8 cellular contexts compared by ENCODE assay signal in genomic region chr14:23301969-23302289, GRCh38. TPM values are rescaled to one million over a fixed set of nuclear protein-coding genes. Genes with fewer than 3 reads are reported as not detected.
DNase-seq lines count a peak whose midpoint lies in the region; ATAC-seq, FAIRE-seq and TF ChIP-seq lines count a peak whose summit lies in the region.

No MANE protein-coding gene starts in this region.

- H4K91ac ChIP-seq in H1 (replicated peaks; ENCODE audit: insufficient read length, low read length) (peak overlapping the region; percentile 56), neuronal stem cell (ENCODE audit: low read depth, low read length, poor library complexity) (no peak overlapping the region)

- peak; percentile 12 for ATAC-seq in GM23338

- H3K27me3 Mint-ChIP-seq in GM23338 (ENCODE audit: insufficient read depth, low read depth, poor library complexity) = peaks cover 49% of the 10 kb centered on the region

- peaks cover 17% of the 10 kb centered on the region for H3K23me2 ChIP-seq in H1 (ENCODE audit: low read depth, low read length)

- TF ChIP-seq CTCF in GM23338 (conservative IDR thresholded peaks at IDR 0.05; ENCODE audit: low read depth in 2 of 2) (no peak), OCI-LY1 (IDR thresholded peaks at IDR 0.05; ENCODE audit: low read length) (no peak), H1 (IDR thresholded peaks at IDR 0.05; ENCODE audit: control extremely low read depth in 1 of 3, insufficient read depth in 1 of 3, low read depth in 1 of 3, low read length in 3 of 3) (no peak)

- H2AFZ ChIP-seq in GM23338 = peak overlapping the region; percentile 85
- peak overlapping the region; percentile 52; the same call in 1 of the 2 replicates for H2AFZ ChIP-seq in OCI-LY1 (ENCODE audit: low read length)
- H2AFZ ChIP-seq in H1 (ENCODE audit: low read length) = peak overlapping the region; percentile 47; the same call in 1 of the 2 replicates
- peak overlapping the region; percentile 97 for H2AFZ ChIP-seq in neuronal stem cell (ENCODE audit: low read length)

- H2BK120ac ChIP-seq in H1 (replicated peaks; ENCODE audit: low read depth, low read length) (no peak overlapping the region), neuronal stem cell (ENCODE audit: low read depth, low read length) (no peak overlapping the region)

- H3K4me2 ChIP-seq in GM23338 (peak overlapping the region; percentile 97), OCI-LY1 (ENCODE audit: low read length) (peak overlapping the region; percentile 94), H1 (ENCODE audit: insufficient read depth in 1 of 2, low read depth in 2 of 2, low read length in 2 of 2) (peak overlapping the region; percentile 91 to 99), neuronal stem cell (ENCODE audit: insufficient read depth, low read length, poor library complexity, severe bottlenecking) (peak overlapping the region; percentile 91)

- H3K18ac ChIP-seq in H1 (ENCODE audit: extremely low read depth, low read length) (peak overlapping the region; percentile 78), neuronal stem cell (ENCODE audit: low read length) (peak overlapping the region; percentile 94)

- peak overlapping the region; percentile 88; the same call in 1 of the 2 replicates for H3K27ac Mint-ChIP-seq in GM23338

- WGBS in H1 (ENCODE audit: extremely low coverage in 1 of 2, insufficient coverage in 1 of 2, insufficient read length in 1 of 2, insufficient replicate concordance in 2 of 2, low coverage in 1 of 2, low lambda C conversion rate in 2 of 2, missing lambda C conversion rate in 1 of 2), 2 experiments = 0% methylated on average over 20 of the region's 25 CpGs; no CpG with 5 or more reads in 1 of the 2 experiments
- WGBS in neuronal stem cell (ENCODE audit: extremely low coverage in 2 of 2, insufficient read length in 2 of 2, insufficient replicate concordance in 1 of 2), 2 donors = no CpG with 5 or more reads among the region's 25 CpGs

- no peaks in the 10 kb centered on the region for H3K79me1 ChIP-seq in H1 (ENCODE audit: low read depth, low read length)
- no peaks in the 10 kb centered on the region for H3K79me1 ChIP-seq in neuronal stem cell (ENCODE audit: low read depth, low read length)

- H3K14ac ChIP-seq in H1 (ENCODE audit: insufficient read length) (no peak overlapping the region), neuronal stem cell (ENCODE audit: low read length) (no peak overlapping the region)

- H3K9me3 Mint-ChIP-seq in GM23338 = no peaks in the 10 kb centered on the region; the same call in 2 of the 3 replicates

- H3F3A ChIP-seq in GM23338 (replicated peaks; ENCODE audit: low read depth) (peaks cover 9% of the 10 kb centered on the region), OCI-LY1 (ENCODE audit: insufficient read depth, low read length) (no peaks in the 10 kb centered on the region)

- H3K9me3 ChIP-seq in OCI-LY1 (ENCODE audit: low read length) (no peaks in the 10 kb centered on the region), H1 (ENCODE audit: insufficient read depth in 2 of 2, low read depth in 1 of 2, low read length in 1 of 2) (no peaks in the 10 kb centered on the region), neuronal stem cell (replicated peaks in 1 of 2; ENCODE audit: control insufficient read depth in 2 of 2, insufficient read depth in 1 of 2, low read depth in 1 of 2, low read length in 2 of 2) (no peaks in the 10 kb centered on the region)

- TF ChIP-seq POLR2A in GM12891 (IDR thresholded peaks at IDR 0.05; ENCODE audit: low read depth, low read length) = peak; percentile 82
- TF ChIP-seq POLR2A in H1 (IDR thresholded peaks at IDR 0.05; ENCODE audit: control extremely low read depth in 1 of 2, low read depth in 2 of 2, low read length in 2 of 2) = peak in 1 of 2 experiments; percentile 86; a peak in 2 of 3 replicates

- POLR2A ChIA-PET in H1 (lab: Charles Lee; ENCODE audit: partially characterized antibody) = interaction anchor here (0.8 to 4.7 kb wide), 14 partner anchors 8 to 295 kb away, joined by 3 to 35 read pairs (median 4); partner anchors contain the start of genes HOMEZ, PABPN1 and SLC22A17

- H4K5ac ChIP-seq in H1 (ENCODE audit: insufficient read length, low read depth, low read length) = peak overlapping the region; percentile 57

- H2AK5ac ChIP-seq in H1 (ENCODE audit: low read depth, low read length) (no peak overlapping the region), neuronal stem cell (ENCODE audit: low read depth, low read length) (peak overlapping the region; percentile 13)

- no peak overlapping the region for H3K4ac ChIP-seq in H1 (replicated peaks; ENCODE audit: insufficient read length, low read depth, low read length)
- no peak overlapping the region for H3K4ac ChIP-seq in neuronal stem cell (ENCODE audit: low read length)

- H2BK12ac ChIP-seq in H1 (ENCODE audit: low read depth, low read length) (no peak overlapping the region), neuronal stem cell (ENCODE audit: low read length) (no peak overlapping the region)

- H3K4me3 Mint-ChIP-seq in GM23338 = peak overlapping the region; percentile 94

- no peak overlapping the region for H2BK20ac ChIP-seq in H1 (ENCODE audit: low read length)

- peaks cover 19% of the 10 kb centered on the region for H3K4me1 ChIP-seq in GM23338 (ENCODE audit: insufficient read depth)
- peaks cover 22% of the 10 kb centered on the region for H3K4me1 ChIP-seq in OCI-LY1 (ENCODE audit: insufficient read depth, low read length, severe bottlenecking)
- H3K4me1 ChIP-seq in H1 (replicated peaks in 1 of 4; ENCODE audit: control insufficient read depth in 3 of 4, insufficient read depth in 4 of 4, low read length in 3 of 4) = peaks cover 0 to 7% (median 1%) of the 10 kb centered on the region in 4 experiments; a peak in 4 of 7 replicates
- peaks cover 3 to 6% of the 10 kb centered on the region in 2 donors for H3K4me1 ChIP-seq in neuronal stem cell (ENCODE audit: control insufficient read depth in 2 of 2, insufficient read depth in 1 of 2, low read depth in 1 of 2, low read length in 2 of 2)

- no peaks in the 10 kb centered on the region for H3K36me3 Mint-ChIP-seq in GM23338 (ENCODE audit: low read depth)

- H3K27ac ChIP-seq in GM23338 (ENCODE audit: low read depth) = peak overlapping the region; percentile 84; the same call in 1 of the 2 replicates
- peak overlapping the region; percentile 65 for H3K27ac ChIP-seq in OCI-LY1 (ENCODE audit: low read depth, low read length, poor library complexity, severe bottlenecking)
- peak overlapping the region; percentile 65; the same call in 1 of the 2 replicates for H3K27ac ChIP-seq in H1 (ENCODE audit: low read depth, low read length)
- H3K27ac ChIP-seq in neuronal stem cell (replicated peaks; ENCODE audit: low read length) = peak overlapping the region; percentile 85

- H2BK15ac ChIP-seq in H1 (ENCODE audit: low read length) (no peak overlapping the region), neuronal stem cell (ENCODE audit: low read length) (peak overlapping the region; percentile 42)

- H3K9ac ChIP-seq in OCI-LY1 (ENCODE audit: low read length) (peak overlapping the region; percentile 94), H1 (replicated peaks in 1 of 4; ENCODE audit: extremely low read depth in 1 of 4, low read depth in 3 of 4, low read length in 3 of 4) (peak overlapping the region in 2 of 4 experiments; percentile 51 to 66; a peak in 4 of 7 replicates), neuronal stem cell (ENCODE audit: low read depth, low read length, poor library complexity) (peak overlapping the region; percentile 88)

- no peak for TF ChIP-seq EP300 in H1 (IDR thresholded peaks at IDR 0.05; ENCODE audit: borderline replicate concordance in 1 of 2, low read depth in 2 of 2, low read length in 2 of 2)

- H4K20me1 ChIP-seq in GM23338 (replicated peaks; ENCODE audit: insufficient read depth) (peaks cover 8% of the 10 kb centered on the region), OCI-LY1 (ENCODE audit: insufficient read depth, low read length) (no peaks in the 10 kb centered on the region), H1 (replicated peaks in 1 of 2; ENCODE audit: control insufficient read depth in 1 of 2, insufficient read depth in 2 of 2, low read length in 2 of 2) (peaks cover 1 to 4% of the 10 kb centered on the region in 2 experiments)

- H3K36me3 ChIP-seq in GM23338 (ENCODE audit: insufficient read depth) (no peaks in the 10 kb centered on the region), OCI-LY1 (ENCODE audit: insufficient read depth, low read length) (peaks cover 17% of the 10 kb centered on the region; the same call in 1 of the 2 replicates), H1 (ENCODE audit: control insufficient read depth in 2 of 4, insufficient read depth in 4 of 4, low read length in 3 of 4) (no peaks in the 10 kb centered on the region), neuronal stem cell (replicated peaks in 1 of 2; ENCODE audit: control insufficient read depth in 2 of 2, insufficient read depth in 2 of 2, low read length in 2 of 2) (peaks cover 3 to 24% of the 10 kb centered on the region in 2 donors)

- H4K8ac ChIP-seq in H1 (ENCODE audit: extremely low read depth, insufficient read depth, low read length) (peak overlapping the region; percentile 62; the same call in 1 of the 2 replicates), neuronal stem cell (ENCODE audit: low read depth, low read length) (no peak overlapping the region)

- CTCF ChIA-PET in H1 (lab: Charles Lee; ENCODE audit: partially characterized antibody) = interaction anchor here (0.9 to 2.4 kb wide), 9 partner anchors 22 to 258 kb away, joined by 3 to 9 read pairs (median 4); no protein-coding TSS in a partner anchor

- H3K9me2 ChIP-seq in GM23338 (ENCODE audit: insufficient read depth) = no peaks in the 10 kb centered on the region
- H3K9me2 ChIP-seq in OCI-LY1 (ENCODE audit: low read depth, low read length) = no peaks in the 10 kb centered on the region

- FAIRE-seq in GM12891 (lab: Jason Lieb, UNC) (no peak), H1 (lab: Jason Lieb, UNC) (no peak)

- peak overlapping the region; percentile 64 for H3K56ac ChIP-seq in H1 (replicated peaks; ENCODE audit: insufficient read length, low read depth, low read length)

- H2BK5ac ChIP-seq in H1 (ENCODE audit: low read depth, low read length) (peak overlapping the region; percentile 83; the same call in 1 of the 2 replicates), neuronal stem cell (ENCODE audit: low read length) (peak overlapping the region; percentile 49)

- peaks cover 13% of the 10 kb centered on the region for H3K4me1 Mint-ChIP-seq in GM23338

- DNase-seq in GM12891 (ENCODE audit: insufficient read length, low spot score) (no peak), GM23338 (ENCODE audit: low spot score) (no peak), H1 (ENCODE audit: low read depth in 1 of 2, low spot score in 2 of 2) (no peak), neuronal stem cell (ENCODE audit: low spot score) (no peak), NOMO-1 treated with dmso at 0.1 percent for 144 hours (lab: John Stamatoyannopoulos, UW; ENCODE audit: unreplicated experiment) (no peak), islet precursor cell (no peak)
- no peak for DNase-seq in activated effector memory CD4-positive, alpha-beta T cell treated with Interleukin-2 at 50 U/mL for 16 hours

- peaks cover 66% of the 10 kb centered on the region for H3K27me3 ChIP-seq in GM23338 (ENCODE audit: insufficient read depth)
- H3K27me3 ChIP-seq in OCI-LY1 (ENCODE audit: insufficient read depth, low read length) = no peaks in the 10 kb centered on the region; the same call in 1 of the 2 replicates
- H3K27me3 ChIP-seq in H1 (replicated peaks in 1 of 4; ENCODE audit: control insufficient read depth in 3 of 4, extremely low read depth in 1 of 4, insufficient read depth in 3 of 4, low read length in 3 of 4) = peaks cover 5 to 38% (median 29%) of the 10 kb centered on the region in 4 experiments
- no peaks in the 10 kb centered on the region for H3K27me3 ChIP-seq in neuronal stem cell (ENCODE audit: control insufficient read depth in 3 of 3, insufficient read depth in 3 of 3, low read depth in 1 of 3, low read length in 3 of 3)

- H3K79me2 ChIP-seq in GM23338 (replicated peaks; ENCODE audit: insufficient read depth) (no peaks in the 10 kb centered on the region), OCI-LY1 (ENCODE audit: insufficient read depth, low read length) (no peaks in the 10 kb centered on the region), H1 (ENCODE audit: control insufficient read depth in 1 of 2, insufficient read depth in 2 of 2, low read length in 2 of 2) (no peaks in the 10 kb centered on the region)

- H3K4me3 ChIP-seq in GM23338 = peak overlapping the region; percentile 90
- peak overlapping the region; percentile 84 for H3K4me3 ChIP-seq in OCI-LY1 (ENCODE audit: low read depth, low read length, poor library complexity, severe bottlenecking)
- peak overlapping the region; percentile 56 to 93 (median 73) for H3K4me3 ChIP-seq in H1 (ENCODE audit: extremely low read depth in 1 of 4, insufficient read depth in 2 of 4, low read depth in 3 of 4, low read length in 4 of 4)
- H3K4me3 ChIP-seq in neuronal stem cell (ENCODE audit: low read length in 2 of 2) = peak overlapping the region; percentile 61 to 83

- H3K23ac ChIP-seq in H1 (ENCODE audit: insufficient read length) = no peak overlapping the region
- H3K23ac ChIP-seq in neuronal stem cell (ENCODE audit: low read depth, low read length, poor library complexity) = peak overlapping the region; percentile 69

- TF ChIP-seq RAD21 in H1 (IDR thresholded peaks at IDR 0.05 in 1 of 2, conservative IDR thresholded peaks at IDR 0.05 in 1 of 2; ENCODE audit: low read depth in 2 of 2, low read length in 2 of 2) = no peak

RNA-seq across cellular contexts. Expression of gene PPP1R3E, which starts 0.7 kb away (rescaled TPM):
- polyA plus RNA-seq in GM12891 (2012; ENCODE audit: low read depth, missing spikeins) = 6.5 TPM
- 0.66 and 2.3 TPM in 2 replicates for total RNA-seq in GM23338 (2014; rRNA removed; shearing (Covaris generic))
- polyA plus RNA-seq in GM23338 (2016; fragmentation: Nextera tagmentation; extraction: Ambion mirVana) (1.8 and 2.5 TPM in 2 replicates), H1 (2011; rRNA removed) (3.5 and 4.7 TPM in 2 replicates)
- 3.7 and 4.4 TPM in 2 replicates for total RNA-seq in H1 (2021; fragmentation: NEBNext Ultra II Directional; extraction: Animal tissue kit (Norgen Biotek cat#: 25700))
- polyA plus RNA-seq in H1 (2011; cell fraction: cytosol; rRNA removed) = 4.4 TPM
- 12.4 TPM for polyA plus RNA-seq in H1 (2011; cell fraction: nucleus; rRNA removed)
- polyA plus RNA-seq in H1 (2012, experiment 1 of 2) = 3.4 to 5.3 TPM (median 5.1 TPM) in 4 replicates
- polyA plus RNA-seq in H1 (2012, experiment 2 of 2) = 1.0 TPM
- polyA plus RNA-seq in H1 (2013, experiment 1 of 2) = 5.4 TPM
- polyA plus RNA-seq in H1 (2013, experiment 2 of 2) = 3.9 TPM
- 3.2 and 5.9 TPM in 2 replicates for polyA minus RNA-seq in H1 (2011; rRNA and poly(A)+ RNA removed)
- 1.7 TPM for polyA minus RNA-seq in H1 (2011; cell fraction: cytosol; rRNA and poly(A)+ RNA removed)
- polyA minus RNA-seq in H1 (2011; cell fraction: nucleus; rRNA and poly(A)+ RNA removed) = 5.4 TPM
- polyA plus RNA-seq in neuronal stem cell (2013, experiment 1 of 2) = 14.3 TPM
- 13.4 TPM for polyA plus RNA-seq in neuronal stem cell (2013, experiment 2 of 2)

RNA-seq across cellular contexts. Expression of gene BCL2L2, which starts 4.7 kb away (rescaled TPM):
- 11.7 TPM for polyA plus RNA-seq in GM12891 (2012; ENCODE audit: low read depth, missing spikeins)
- 11.0 and 12.3 TPM in 2 replicates for total RNA-seq in GM23338 (2014; rRNA removed; shearing (Covaris generic))
- polyA plus RNA-seq in GM23338 (2016; fragmentation: Nextera tagmentation; extraction: Ambion mirVana) = 3.5 and 3.6 TPM in 2 replicates
- total RNA-seq in H1 (2021; fragmentation: NEBNext Ultra II Directional; extraction: Animal tissue kit (Norgen Biotek cat#: 25700)) = 13.3 and 13.8 TPM in 2 replicates
- polyA plus RNA-seq in H1 (2011; rRNA removed) = 9.3 and 10.5 TPM in 2 replicates
- 14.7 TPM for polyA plus RNA-seq in H1 (2011; cell fraction: cytosol; rRNA removed)
- 11.6 TPM for polyA plus RNA-seq in H1 (2011; cell fraction: nucleus; rRNA removed)
- 16.7 to 19.3 TPM (median 18.0 TPM) in 4 replicates for polyA plus RNA-seq in H1 (2012, experiment 1 of 2)
- polyA plus RNA-seq in H1 (2012, experiment 2 of 2) = 5.7 TPM
- polyA plus RNA-seq in H1 (2013, experiment 1 of 2) = 6.5 TPM
- 5.9 TPM for polyA plus RNA-seq in H1 (2013, experiment 2 of 2)
- 10.6 and 10.8 TPM in 2 replicates for polyA minus RNA-seq in H1 (2011; rRNA and poly(A)+ RNA removed)
- 5.8 TPM for polyA minus RNA-seq in H1 (2011; cell fraction: cytosol; rRNA and poly(A)+ RNA removed)
- 10.5 TPM for polyA minus RNA-seq in H1 (2011; cell fraction: nucleus; rRNA and poly(A)+ RNA removed)
- 8.6 TPM for polyA plus RNA-seq in neuronal stem cell (2013, experiment 1 of 2)
- polyA plus RNA-seq in neuronal stem cell (2013, experiment 2 of 2) = 9.0 TPM

RNA-seq across cellular contexts. Expression of gene HOMEZ, which starts 16.0 kb away (rescaled TPM):
- polyA plus RNA-seq in GM12891 (2012; ENCODE audit: low read depth, missing spikeins) = 6.5 TPM
- 4.5 and 5.3 TPM in 2 replicates for total RNA-seq in GM23338 (2014; rRNA removed; shearing (Covaris generic))
- polyA plus RNA-seq in GM23338 (2016; fragmentation: Nextera tagmentation; extraction: Ambion mirVana) (7.9 and 8.4 TPM in 2 replicates), H1 (2011; rRNA removed) (12.3 and 15.9 TPM in 2 replicates)
- 9.1 and 9.7 TPM in 2 replicates for total RNA-seq in H1 (2021; fragmentation: NEBNext Ultra II Directional; extraction: Animal tissue kit (Norgen Biotek cat#: 25700))
- polyA plus RNA-seq in H1 (2011; cell fraction: cytosol; rRNA removed) = 11.8 TPM
- 13.2 TPM for polyA plus RNA-seq in H1 (2011; cell fraction: nucleus; rRNA removed)
- polyA plus RNA-seq in H1 (2012, experiment 1 of 2) = 6.4 to 10.5 TPM (median 9.5 TPM) in 4 replicates
- 5.1 TPM for polyA plus RNA-seq in H1 (2012, experiment 2 of 2)
- 10.2 TPM for polyA plus RNA-seq in H1 (2013, experiment 1 of 2)
- 8.2 TPM for polyA plus RNA-seq in H1 (2013, experiment 2 of 2)
- polyA minus RNA-seq in H1 (2011; rRNA and poly(A)+ RNA removed) = 22.8 and 28.2 TPM in 2 replicates
- 7.9 TPM for polyA minus RNA-seq in H1 (2011; cell fraction: cytosol; rRNA and poly(A)+ RNA removed)
- 7.8 TPM for polyA minus RNA-seq in H1 (2011; cell fraction: nucleus; rRNA and poly(A)+ RNA removed)
- polyA plus RNA-seq in neuronal stem cell (2013, experiment 1 of 2) = 39.9 TPM
- 39.2 TPM for polyA plus RNA-seq in neuronal stem cell (2013, experiment 2 of 2)

RNA-seq across cellular contexts. Expression of gene PABPN1, which starts 19.3 kb away (rescaled TPM):
- 128 TPM for polyA plus RNA-seq in GM12891 (2012; ENCODE audit: low read depth, missing spikeins)
- 110 and 116 TPM in 2 replicates for total RNA-seq in GM23338 (2014; rRNA removed; shearing (Covaris generic))
- 342 and 384 TPM in 2 replicates for polyA plus RNA-seq in GM23338 (2016; fragmentation: Nextera tagmentation; extraction: Ambion mirVana)
- 300 and 312 TPM in 2 replicates for total RNA-seq in H1 (2021; fragmentation: NEBNext Ultra II Directional; extraction: Animal tissue kit (Norgen Biotek cat#: 25700))
- 229 and 331 TPM in 2 replicates for polyA plus RNA-seq in H1 (2011; rRNA removed)
- polyA plus RNA-seq in H1 (2011; cell fraction: cytosol; rRNA removed) = 278 TPM
- 560 TPM for polyA plus RNA-seq in H1 (2011; cell fraction: nucleus; rRNA removed)
- polyA plus RNA-seq in H1 (2012, experiment 1 of 2) = 306 to 331 TPM (median 322 TPM) in 4 replicates
- polyA plus RNA-seq in H1 (2012, experiment 2 of 2) = 212 TPM
- 219 TPM for polyA plus RNA-seq in H1 (2013, experiment 1 of 2)
- 203 TPM for polyA plus RNA-seq in H1 (2013, experiment 2 of 2)
- polyA minus RNA-seq in H1 (2011; rRNA and poly(A)+ RNA removed) = 165 and 168 TPM in 2 replicates
- 87.4 TPM for polyA minus RNA-seq in H1 (2011; cell fraction: cytosol; rRNA and poly(A)+ RNA removed)
- 112 TPM for polyA minus RNA-seq in H1 (2011; cell fraction: nucleus; rRNA and poly(A)+ RNA removed)
- polyA plus RNA-seq in neuronal stem cell (2013, experiment 1 of 2) = 311 TPM
- 303 TPM for polyA plus RNA-seq in neuronal stem cell (2013, experiment 2 of 2)

RNA-seq across cellular contexts. Expression of gene SLC22A17, which starts 50.8 kb away (rescaled TPM):
- 0.09 TPM for polyA plus RNA-seq in GM12891 (2012; ENCODE audit: low read depth, missing spikeins)
- total RNA-seq in GM23338 (2014; rRNA removed; shearing (Covaris generic)) = 52.6 and 56.6 TPM in 2 replicates
- polyA plus RNA-seq in GM23338 (2016; fragmentation: Nextera tagmentation; extraction: Ambion mirVana) = 28.6 and 29.5 TPM in 2 replicates
- 39.4 and 43.0 TPM in 2 replicates for total RNA-seq in H1 (2021; fragmentation: NEBNext Ultra II Directional; extraction: Animal tissue kit (Norgen Biotek cat#: 25700))
- polyA plus RNA-seq in H1 (2011; rRNA removed) = 49.0 and 77.7 TPM in 2 replicates
- 37.0 TPM for polyA plus RNA-seq in H1 (2011; cell fraction: cytosol; rRNA removed)
- 247 TPM for polyA plus RNA-seq in H1 (2011; cell fraction: nucleus; rRNA removed)
- 27.3 to 49.2 TPM (median 43.9 TPM) in 4 replicates for polyA plus RNA-seq in H1 (2012, experiment 1 of 2)
- polyA plus RNA-seq in H1 (2012, experiment 2 of 2) = 32.6 TPM
- 46.6 TPM for polyA plus RNA-seq in H1 (2013, experiment 1 of 2)
- polyA plus RNA-seq in H1 (2013, experiment 2 of 2) = 48.6 TPM
- polyA minus RNA-seq in H1 (2011; rRNA and poly(A)+ RNA removed) = 17.3 and 17.8 TPM in 2 replicates
- polyA minus RNA-seq in H1 (2011; cell fraction: cytosol; rRNA and poly(A)+ RNA removed) = 21.3 TPM
- polyA minus RNA-seq in H1 (2011; cell fraction: nucleus; rRNA and poly(A)+ RNA removed) = 35.1 TPM
- polyA plus RNA-seq in neuronal stem cell (2013, experiment 1 of 2) = 62.0 TPM
- 60.0 TPM for polyA plus RNA-seq in neuronal stem cell (2013, experiment 2 of 2)

Comparison
In these comparisons a context has a peak if more than half of its experiments do, and no peak if none do; other contexts are left out.
1. H2AFZ ChIP-seq: peak in every context shown above with its lines; median percentile 97 in neuronal stem cell; 85 in GM23338; 52 in OCI-LY1; 47 in H1.